ENCODE assay signal across 23 cellular contexts in the genomic region with DNA sequence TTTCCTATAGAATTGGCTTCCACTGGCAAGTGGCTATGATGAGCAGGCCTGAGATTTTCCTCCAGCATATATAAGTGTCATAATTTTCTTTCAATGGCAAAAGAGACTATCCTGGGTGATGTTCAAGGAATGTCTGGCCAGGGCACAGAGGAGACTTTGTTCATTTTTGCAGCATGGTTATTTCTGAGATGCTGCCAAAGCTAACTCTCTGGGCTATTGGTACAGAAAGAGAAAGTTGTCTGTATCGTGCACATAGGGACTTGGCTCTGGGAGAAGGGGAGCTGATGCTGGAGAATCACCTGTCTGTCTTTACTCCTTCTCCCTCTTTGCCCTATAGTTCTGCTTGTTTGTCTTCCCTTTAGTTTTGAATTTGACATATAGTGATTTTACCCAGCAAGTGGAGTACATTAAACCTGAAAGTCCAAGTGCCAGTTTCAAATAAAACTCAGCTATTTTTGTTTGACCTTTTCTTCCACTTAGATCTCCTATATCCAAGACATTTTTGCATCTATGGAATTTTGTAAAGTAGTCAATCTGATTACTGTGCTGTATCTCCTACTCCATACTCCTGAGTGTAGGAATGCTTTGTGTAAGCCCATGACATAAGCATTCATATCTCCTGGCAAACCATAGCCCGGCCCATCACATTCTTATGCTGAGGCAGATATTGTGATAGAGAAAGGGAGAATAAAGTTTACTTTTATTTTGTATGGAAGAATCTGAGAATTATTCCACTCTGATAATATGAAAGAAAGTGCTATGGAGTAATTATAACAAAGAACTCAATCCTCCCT. TPM values are rescaled to one million over a fixed set of nuclear protein-coding genes. Genes with fewer than 3 reads are reported as not detected.
"Had no signal": no experiment of that assay in that cellular context is flagged by ENCODE, and none has a peak within 500 bp of the region (broad histone marks: within the 10 kb centered on the region; RNA-seq: fewer than 3 reads in every experiment).

No MANE protein-coding gene starts in this region.

- H3K79me2 ChIP-seq: parathyroid adenoma had no signal

- H3K9ac ChIP-seq: parathyroid adenoma had no signal

- H3K27ac ChIP-seq: breast epithelium, esophagus squamous epithelium, left lung, neutrophil, parathyroid adenoma, WERI-Rb-1 had no signal

- FAIRE-seq: kidney had no signal

- H3K4me1 ChIP-seq: breast epithelium, esophagus squamous epithelium, parathyroid adenoma had no signal

- H2AFZ ChIP-seq: parathyroid adenoma had no signal

- H3K4me1 Mint-ChIP-seq: activated naive CD8-positive, alpha-beta T cell treated with anti-CD3 and anti-CD28 coated beads for 36 hours; naive thymus-derived CD4-positive, alpha-beta T cell had no signal

- DNase-seq: activated CD4-positive, alpha-beta T cell treated with anti-CD3 and anti-CD28 coated beads for 1 hour; activated CD4-positive, alpha-beta T cell treated with anti-CD3 and anti-CD28 coated beads, Interleukin-2, amount 50 U/mL, for 4 hours; activated gamma-delta T cell treated with Interleukin-2 at 50 U/mL for 16 hours; activated naive CD8-positive, alpha-beta T cell treated with anti-CD3 and anti-CD28 coated beads for 36 hours; effector memory CD4-positive, alpha-beta T cell; esophagus squamous epithelium; foreskin fibroblast; kidney; left lung; mucosa of descending colon; naive thymus-derived CD4-positive, alpha-beta T cell; stimulated activated CD8-positive, alpha-beta memory T cell treated with anti-CD3 and anti-CD28 coated beads, Interleukin-4, amount 100 ng/mL, for 48 hours; stimulated activated naive CD4-positive, alpha-beta T cell treated with Interleukin-2 at 50 U/mL for 16 hours; SW 1271; T-helper 2 cell; tibial artery; WERI-Rb-1 had no signal

- H3K27ac Mint-ChIP-seq: naive thymus-derived CD4-positive, alpha-beta T cell had no signal

- H3K36me3 Mint-ChIP-seq: activated naive CD8-positive, alpha-beta T cell treated with anti-CD3 and anti-CD28 coated beads for 36 hours; naive thymus-derived CD4-positive, alpha-beta T cell had no signal

- H3K4me3 Mint-ChIP-seq: activated naive CD8-positive, alpha-beta T cell treated with anti-CD3 and anti-CD28 coated beads for 36 hours; naive thymus-derived CD4-positive, alpha-beta T cell had no signal

- H3K27me3 Mint-ChIP-seq: activated naive CD8-positive, alpha-beta T cell treated with anti-CD3 and anti-CD28 coated beads for 36 hours had no signal

- H3K36me3 ChIP-seq: breast epithelium, esophagus squamous epithelium, left lung, neutrophil, tibial artery, WERI-Rb-1 had no signal

- H3K9me3 Mint-ChIP-seq: activated naive CD8-positive, alpha-beta T cell treated with anti-CD3 and anti-CD28 coated beads for 36 hours; naive thymus-derived CD4-positive, alpha-beta T cell had no signal

- H3K4me3 ChIP-seq: breast epithelium, esophagus squamous epithelium, left lung, mucosa of descending colon, tibial artery had no signal

- H3K27me3 ChIP-seq: breast epithelium, tibial artery had no signal

- H3K9me3 ChIP-seq: breast epithelium, esophagus squamous epithelium, left lung, mucosa of descending colon, neutrophil, tibial artery had no signal

RNA-seq across cellular contexts. Expression of gene FNDC7, which starts 3.9 kb away (rescaled TPM):
- total RNA-seq: activated naive CD8-positive, alpha-beta T cell treated with anti-CD3 and anti-CD28 coated beads for 36 hours; breast epithelium; esophagus squamous epithelium; kidney; left lung; lung microvascular endothelial cell; mucosa of descending colon; subcutaneous adipose tissue; urinary bladder had no signal
- polyA plus RNA-seq: naive thymus-derived CD4-positive, alpha-beta T cell; urinary bladder had no signal
